In genomic region chr3:184596233-184596632, GRCh38 we compare ENCODE assay signal across 1 cellular context.
TF ChIP-seq lines count a peak whose summit lies in the region.

No MANE protein-coding gene starts in this region.

TF ChIP-seq in IMR-90, 13 proteins besides CTCF, POLR2A, EP300 and RAD21:
- TF ChIP-seq USF2 (IDR thresholded peaks at IDR 0.05; ENCODE audit: low read depth, low read length): no peak
- TF ChIP-seq NFE2L2 (IDR thresholded peaks at IDR 0.05; ENCODE audit: low read depth, low read length): no peak
- TF ChIP-seq ELK1 (IDR thresholded peaks at IDR 0.05; ENCODE audit: borderline replicate concordance, low read depth, low read length): no peak
- no peak for TF ChIP-seq CHD1 (IDR thresholded peaks at IDR 0.05; ENCODE audit: low read depth, low read length)
- TF ChIP-seq RCOR1 (IDR thresholded peaks at IDR 0.05; ENCODE audit: insufficient replicate concordance, low read length): no peak
- no peak for TF ChIP-seq MAZ (IDR thresholded peaks at IDR 0.05; ENCODE audit: borderline replicate concordance, low read depth, low read length)
- TF ChIP-seq MAFK (IDR thresholded peaks at IDR 0.05; ENCODE audit: low read depth, low read length): no peak
- TF ChIP-seq BHLHE40 (IDR thresholded peaks at IDR 0.05; ENCODE audit: low read depth, low read length): no peak
- no peak for TF ChIP-seq CEBPB (IDR thresholded peaks at IDR 0.05; ENCODE audit: low read depth, low read length)
- TF ChIP-seq MXI1 (IDR thresholded peaks at IDR 0.05; ENCODE audit: borderline replicate concordance, low read depth, low read length): no peak
- no peak for TF ChIP-seq FOS (IDR thresholded peaks at IDR 0.05; ENCODE audit: low read depth, low read length)
- TF ChIP-seq RFX5 (IDR thresholded peaks at IDR 0.05; ENCODE audit: low read depth, low read length): no peak
- no peak for TF ChIP-seq SMC3 (IDR thresholded peaks at IDR 0.05; ENCODE audit: low read depth, low read length)
TF ChIP-seq in IMR-90: peak in this region for 0.
